Comparison of ENCODE assay signal across 11 cellular contexts in genomic region chr1:38476111-38476783, GRCh38.
DNase-seq lines count a peak whose midpoint lies in the region; ATAC-seq and TF ChIP-seq lines count a peak whose summit lies in the region.
"Had no signal": no experiment of that assay in that cellular context is flagged by ENCODE, and none has a peak within 500 bp of the region (broad histone marks: within the 10 kb centered on the region; RNA-seq: fewer than 3 reads in every experiment).

No MANE protein-coding gene starts in this region.

- no peak overlapping the region for H3K4me3 Mint-ChIP-seq in MCF 10A (ENCODE audit: unreplicated experiment)

- 6 to 9% methylated on average over 46 of the region's 46 CpGs for WGBS in lung, 2 donors
- WGBS in testis, 2 donors, result 6 to 7% methylated on average over 18 to 46 of the region's 46 CpGs

- POLR2A ChIA-PET in MCF 10A (lab: Yijun Ruan, JAX), result no interaction called here

- BruUV-seq in MCF 10A (replicated peaks; lab: Mats Ljungman, UMichigan), result no TSS peak

- DNase-seq in breast epithelium (ENCODE audit: low spot score in 2 of 2), result no peak
- DNase-seq in MCF 10A (ENCODE audit: unreplicated experiment), result no peak
- no peak for DNase-seq in brain microvascular endothelial cell
- peak; percentile 61 for DNase-seq in lung (ENCODE audit: low spot score)
- DNase-seq in testis, result peak; percentile 35
- DNase-seq in cerebellar cortex (ENCODE audit: low spot score), result no peak
- DNase-seq in activated CD4-positive, CD25-positive, alpha-beta regulatory T cell treated with anti-CD3 and anti-CD28 coated beads, Interleukin-2, amount 50 U/mL, for 72 hours, result no peak
- no peak for DNase-seq in NCI-H1436 (lab: John Stamatoyannopoulos, UW)
- DNase-seq: NCI-H187 treated with DMSO at 0.1 percent for 48 hours, SHP77 had no signal

- H3K4me1 ChIP-seq in breast epithelium (peaks cover 0 to 7% of the 10 kb centered on the region in 2 donors), lung (ENCODE audit: control insufficient read depth in 2 of 2, insufficient read depth in 2 of 2, low read length in 2 of 2) (peaks cover 0 to 2% of the 10 kb centered on the region in 2 donors), testis (peaks cover 11% of the 10 kb centered on the region)

- H3K4me1 Mint-ChIP-seq in MCF 10A (ENCODE audit: insufficient read depth, unreplicated experiment), result no peaks in the 10 kb centered on the region

- no peak for TF ChIP-seq POLR2A in breast epithelium (IDR thresholded peaks at IDR 0.05)
- TF ChIP-seq POLR2A in testis (IDR thresholded peaks at IDR 0.05), result no peak

- H3K36me3 Mint-ChIP-seq in MCF 10A (ENCODE audit: insufficient read depth, unreplicated experiment), result no peaks in the 10 kb centered on the region

- in situ Hi-C loops in brain microvascular endothelial cell (cut with HindIII; ENCODE audit: low pct_ligation_motif_present, low sequenced_read_pairs), result no loop called here

- H3K9me3 ChIP-seq in breast epithelium (peaks cover 0 to 4% of the 10 kb centered on the region in 2 donors), lung (ENCODE audit: control insufficient read depth in 2 of 2, insufficient read depth in 1 of 2, low read length in 1 of 2) (no peaks in the 10 kb centered on the region), testis (no peaks in the 10 kb centered on the region)

- TF ChIP-seq CTCF in breast epithelium (IDR thresholded peaks at IDR 0.05), result no peak
- no peak for TF ChIP-seq CTCF in MCF 10A (IDR thresholded peaks at IDR 0.05; ENCODE audit: unreplicated experiment)
- no peak for TF ChIP-seq CTCF in brain microvascular endothelial cell (IDR thresholded peaks at IDR 0.05; ENCODE audit: low read depth, low read length, missing control alignments)
- TF ChIP-seq CTCF in lung (IDR thresholded peaks at IDR 0.05; ENCODE audit: control extremely low read depth, extremely low read depth), result no peak
- TF ChIP-seq CTCF in testis (IDR thresholded peaks at IDR 0.05), result no peak

- no peak overlapping the region for H3K27ac ChIP-seq in breast epithelium
- no peak overlapping the region for H3K27ac ChIP-seq in brain microvascular endothelial cell
- peak overlapping the region in 1 of 2 donors; percentile 49 for H3K27ac ChIP-seq in lung (ENCODE audit: low read depth in 1 of 2, low read length in 1 of 2)
- no peak overlapping the region for H3K27ac ChIP-seq in testis
- H3K27ac ChIP-seq: HL-60 had no signal

- CTCF ChIA-PET in MCF 10A (lab: Yijun Ruan, JAX), result no interaction called here

- H3K27ac Mint-ChIP-seq in MCF 10A (ENCODE audit: low read depth, unreplicated experiment), result no peak overlapping the region

- H3K27me3 ChIP-seq in breast epithelium (peaks cover 0 to 12% of the 10 kb centered on the region in 2 donors), brain microvascular endothelial cell (replicated peaks) (peaks cover 27% of the 10 kb centered on the region), lung (ENCODE audit: control insufficient read depth, insufficient read depth) (no peaks in the 10 kb centered on the region), testis (no peaks in the 10 kb centered on the region)

- H3K9me3 Mint-ChIP-seq in MCF 10A (ENCODE audit: unreplicated experiment), result peaks cover 4% of the 10 kb centered on the region

- H3K4me3 ChIP-seq in breast epithelium (peak overlapping the region; percentile 12 to 56 (median 43)), brain microvascular endothelial cell (ENCODE audit: low read depth, low read length) (peak overlapping the region; percentile 9), lung (no peak overlapping the region), testis (peak overlapping the region; percentile 24 to 56)

- no peaks in the 10 kb centered on the region for H3K36me3 ChIP-seq in breast epithelium
- H3K36me3 ChIP-seq in brain microvascular endothelial cell (replicated peaks), result no peaks in the 10 kb centered on the region
- no peaks in the 10 kb centered on the region for H3K36me3 ChIP-seq in lung (ENCODE audit: control insufficient read depth in 2 of 2, insufficient read depth in 2 of 2, low read length in 2 of 2)
- no peaks in the 10 kb centered on the region for H3K36me3 ChIP-seq in testis (ENCODE audit: low read depth, missing control alignments)

- peaks cover 58% of the 10 kb centered on the region for H3K27me3 Mint-ChIP-seq in MCF 10A (ENCODE audit: insufficient read depth, unreplicated experiment)

- no peak for ATAC-seq in lung (ENCODE audit: insufficient read depth, low FRiP score)

- intact Hi-C loops in breast epithelium (cut with DNase I; ENCODE audit: low total_unique reads) (no loop called here), MCF 10A (cut with micrococcal nuclease) (no loop called here), testis (cut with DNase I; ENCODE audit: low total_unique reads) (no loop called here)

Comparison
In these comparisons a context has a peak if more than half of its experiments do, and no peak if none do; other contexts are left out.
1. DNase-seq: peak in lung (single experiment) and testis (single experiment); none in breast epithelium (0 of 2), MCF 10A (single experiment), brain microvascular endothelial cell (single experiment), cerebellar cortex (single experiment), activated CD4-positive, CD25-positive, alpha-beta regulatory T cell treated with anti-CD3 and anti-CD28 coated beads, Interleukin-2, amount 50 U/mL, for 72 hours (single experiment) and NCI-H1436 (single experiment).